ENCODE assay signal across 10 cellular contexts in the genomic region with DNA sequence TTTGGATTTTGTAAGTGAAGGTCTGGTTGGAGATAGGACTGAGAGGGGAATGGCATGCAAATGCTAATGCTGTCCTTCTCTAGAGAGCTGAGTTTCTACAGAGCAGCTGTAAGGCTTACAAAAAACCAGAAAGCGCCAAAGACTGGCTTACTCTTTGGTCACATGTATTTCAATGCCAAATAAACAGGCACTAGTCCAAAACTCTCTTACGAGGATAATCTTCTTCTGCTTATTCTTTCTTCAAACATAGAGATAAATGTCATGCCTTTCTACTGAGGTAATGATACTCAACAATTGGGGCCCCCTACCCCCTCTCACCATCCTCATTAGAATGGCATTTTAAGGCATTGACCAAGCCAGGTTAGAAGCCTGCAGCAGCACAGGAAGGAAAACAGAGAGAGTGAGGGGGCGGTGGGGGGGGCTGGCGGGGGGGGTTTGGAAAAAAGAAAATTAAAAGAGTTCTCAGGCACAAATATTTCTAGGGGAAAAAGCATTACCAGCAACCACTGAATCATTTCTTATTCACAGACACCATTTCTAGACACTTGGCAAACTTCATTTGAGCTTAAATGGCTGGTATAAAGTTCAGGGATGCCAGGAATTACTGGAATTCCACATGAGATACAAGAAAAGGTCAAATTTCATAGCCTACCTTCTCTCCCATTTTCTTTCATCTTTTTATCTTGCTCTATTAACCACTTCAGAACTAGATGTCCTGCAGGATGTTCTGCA. TPM values are rescaled to one million over a fixed set of nuclear protein-coding genes. Genes with fewer than 3 reads are reported as not detected.
DNase-seq lines count a peak whose midpoint lies in the region; ATAC-seq and TF ChIP-seq lines count a peak whose summit lies in the region.
"Had no signal": no experiment of that assay in that cellular context is flagged by ENCODE, and none has a peak within 500 bp of the region (broad histone marks: within the 10 kb centered on the region; RNA-seq: fewer than 3 reads in every experiment).

No MANE protein-coding gene starts in this region.

- H3K36me3 Mint-ChIP-seq in immature natural killer cell, result peaks cover 34 to 57% (median 42%) of the 10 kb centered on the region in 3 donors
- peaks cover 38% of the 10 kb centered on the region for H3K36me3 Mint-ChIP-seq in natural killer cell

- no peaks in the 10 kb centered on the region for H3K27me3 ChIP-seq in HCT116 (ENCODE audit: insufficient read depth, low read length)
- H3K27me3 ChIP-seq in breast epithelium, result no peaks in the 10 kb centered on the region
- no peaks in the 10 kb centered on the region for H3K27me3 ChIP-seq in smooth muscle cell (ENCODE audit: low read depth)

- H3K9me3 Mint-ChIP-seq in immature natural killer cell (no peaks in the 10 kb centered on the region), natural killer cell (no peaks in the 10 kb centered on the region)
- H3K9me3 Mint-ChIP-seq: activated CD4-positive, alpha-beta memory T cell treated with anti-CD3 and anti-CD28 coated beads, Interleukin-2, amount 10 ng/mL, durations not matched to agents 7 days and 5 days had no signal

- H3K4me1 Mint-ChIP-seq in immature natural killer cell (no peaks in the 10 kb centered on the region), natural killer cell (no peaks in the 10 kb centered on the region)
- H3K4me1 Mint-ChIP-seq: activated CD4-positive, alpha-beta memory T cell treated with anti-CD3 and anti-CD28 coated beads, Interleukin-2, amount 10 ng/mL, durations not matched to agents 7 days and 5 days had no signal

- H3K27ac ChIP-seq in HCT116 (ENCODE audit: low read depth, low read length), result no peak overlapping the region
- H3K27ac ChIP-seq in breast epithelium, result peak overlapping the region; percentile 27 to 36
- H3K27ac ChIP-seq in smooth muscle cell (ENCODE audit: low read depth), result peak overlapping the region; percentile 84

- no peaks in the 10 kb centered on the region for H3K9me2 ChIP-seq in HCT116 (ENCODE audit: insufficient read depth)

- no TSS peak for BruUV-seq in HCT116 (replicated peaks; lab: Mats Ljungman, UMichigan)

- H3K27me3 Mint-ChIP-seq in immature natural killer cell (ENCODE audit: low read depth in 3 of 3), result no peaks in the 10 kb centered on the region
- no peaks in the 10 kb centered on the region for H3K27me3 Mint-ChIP-seq in natural killer cell (ENCODE audit: low read depth in 2 of 2)
- H3K27me3 Mint-ChIP-seq: activated CD4-positive, alpha-beta memory T cell treated with anti-CD3 and anti-CD28 coated beads, Interleukin-2, amount 10 ng/mL, durations not matched to agents 7 days and 5 days had no signal

- peaks cover 65% of the 10 kb centered on the region for H3K79me2 ChIP-seq in HCT116 (ENCODE audit: insufficient read depth, low read length)
- peaks cover 6% of the 10 kb centered on the region for H3K79me2 ChIP-seq in smooth muscle cell (ENCODE audit: low read depth)

- no peak overlapping the region for H3K4me3 ChIP-seq in HCT116 (replicated peaks in 1 of 2; ENCODE audit: low read depth in 1 of 2, low read length in 2 of 2)
- no peak overlapping the region for H3K4me3 ChIP-seq in breast epithelium
- no peak overlapping the region for H3K4me3 ChIP-seq in smooth muscle cell

- H3K4me3 Mint-ChIP-seq in immature natural killer cell (no peak overlapping the region), natural killer cell (no peak overlapping the region)
- H3K4me3 Mint-ChIP-seq: activated CD4-positive, alpha-beta memory T cell treated with anti-CD3 and anti-CD28 coated beads, Interleukin-2, amount 10 ng/mL, durations not matched to agents 7 days and 5 days had no signal

- H3K9me3 ChIP-seq in HCT116 (ENCODE audit: control insufficient read depth in 1 of 2, insufficient read depth in 1 of 2, low read depth in 1 of 2, low read length in 2 of 2) (no peaks in the 10 kb centered on the region), breast epithelium (no peaks in the 10 kb centered on the region), smooth muscle cell (replicated peaks; ENCODE audit: low read depth) (no peaks in the 10 kb centered on the region)

- H3K36me3 ChIP-seq in HCT116 (ENCODE audit: control insufficient read depth in 1 of 2, insufficient read depth in 2 of 2, low read length in 2 of 2) (peaks cover 34 to 62% of the 10 kb centered on the region in 2 experiments), breast epithelium (no peaks in the 10 kb centered on the region), smooth muscle cell (ENCODE audit: low read depth) (peaks cover 18% of the 10 kb centered on the region)

- H3F3A ChIP-seq in smooth muscle cell (ENCODE audit: low read depth), result peaks cover 27% of the 10 kb centered on the region

- H3K4me1 ChIP-seq in HCT116 (ENCODE audit: control insufficient read depth in 1 of 2, insufficient read depth in 2 of 2, low read length in 2 of 2) (peaks cover 0 to 12% of the 10 kb centered on the region in 2 experiments; a peak in 2 of 4 replicates), breast epithelium (no peaks in the 10 kb centered on the region), smooth muscle cell (ENCODE audit: low read depth) (peaks cover 40% of the 10 kb centered on the region)

- H3K27ac Mint-ChIP-seq in immature natural killer cell, result no peak overlapping the region
- no peak overlapping the region for H3K27ac Mint-ChIP-seq in natural killer cell
- H3K27ac Mint-ChIP-seq: activated CD4-positive, alpha-beta memory T cell treated with anti-CD3 and anti-CD28 coated beads, Interleukin-2, amount 10 ng/mL, durations not matched to agents 7 days and 5 days had no signal

- H3K4me2 ChIP-seq in HCT116 (ENCODE audit: low read length), result peak overlapping the region; percentile 11; the same call in 1 of the 2 replicates
- peak overlapping the region; percentile 55 for H3K4me2 ChIP-seq in smooth muscle cell

- H3K9ac ChIP-seq in HCT116 (ENCODE audit: low read length) (no peak overlapping the region), smooth muscle cell (ENCODE audit: low read depth) (peak overlapping the region; percentile 13)

- no peaks in the 10 kb centered on the region; the same call in 1 of the 2 replicates for H4K20me1 ChIP-seq in HCT116 (ENCODE audit: insufficient read depth)
- no peaks in the 10 kb centered on the region for H4K20me1 ChIP-seq in smooth muscle cell (ENCODE audit: low read depth)

- POLR2A ChIA-PET in HCT116 (lab: Charles Lee), result no interaction called here

- ATAC-seq in HCT116, result no peak; the same call in 1 of the 2 replicates
- ATAC-seq in natural killer cell, result no peak

- TF ChIP-seq POLR2A in HCT116 (IDR thresholded peaks at IDR 0.05; ENCODE audit: borderline replicate concordance, extremely low read depth, insufficient read depth, insufficient read length) (no peak), breast epithelium (IDR thresholded peaks at IDR 0.05) (no peak)

- intact Hi-C loops in HCT116 (cut with micrococcal nuclease) (no loop called here), breast epithelium (cut with DNase I; ENCODE audit: low total_unique reads) (no loop called here), natural killer cell (cut with micrococcal nuclease) (no loop called here)

- CTCF ChIA-PET in HCT116 (lab: Charles Lee), result no interaction called here

- TF ChIP-seq RAD21 in HCT116 (IDR thresholded peaks at IDR 0.05; ENCODE audit: low read depth), result no peak

- no peak for TF ChIP-seq CTCF in HCT116 (IDR thresholded peaks at IDR 0.05 in 2 of 3, conservative IDR thresholded peaks at IDR 0.05 in 1 of 3; ENCODE audit: borderline replicate concordance in 1 of 3, insufficient read depth in 1 of 3, low read depth in 2 of 3, low read length in 2 of 3)
- TF ChIP-seq CTCF in breast epithelium (IDR thresholded peaks at IDR 0.05), result no peak
- TF ChIP-seq CTCF in smooth muscle cell (IDR thresholded peaks at IDR 0.05; ENCODE audit: borderline replicate concordance, insufficient read depth, poor library complexity, severe bottlenecking), result no peak
- TF ChIP-seq CTCF in natural killer cell (IDR thresholded peaks at IDR 0.05), result no peak

- RAD21 ChIA-PET in HCT116 (lab: Charles Lee; ENCODE audit: low non-redundant PET in 1 of 2, low total read pairs in 2 of 2, uncharacterized antibody in 2 of 2, unreplicated experiment in 2 of 2), result no interaction called here

- H2AFZ ChIP-seq in HCT116 (ENCODE audit: low read depth, low read length, poor library complexity, severe bottlenecking), result no peak overlapping the region
- no peak overlapping the region for H2AFZ ChIP-seq in smooth muscle cell (ENCODE audit: low read depth)

- 5% methylated on average over 4 of the region's 4 CpGs for WGBS in smooth muscle cell (ENCODE audit: low lambda C conversion rate)

- DNase-seq in HCT116 (ENCODE audit: low read depth, low spot score), result no peak
- no peak for DNase-seq in breast epithelium (ENCODE audit: low spot score in 2 of 2)
- peak; percentile 69 for DNase-seq in iPS-NIHi7 (ENCODE audit: extremely low spot score)
- peak; percentile 7 for DNase-seq in smooth muscle cell (lab: John Stamatoyannopoulos, UW; ENCODE audit: unreplicated experiment)
- DNase-seq in NOMO-1 treated with dmso at 0.1 percent for 144 hours (lab: John Stamatoyannopoulos, UW; ENCODE audit: unreplicated experiment), result no peak
- no peak for DNase-seq in immature natural killer cell
- no peak for DNase-seq in NCI-H1694 treated with DMSO at 0.1 percent for 48 hours (lab: John Stamatoyannopoulos, UW)
- no peak for DNase-seq in natural killer cell
- DNase-seq: activated CD4-positive, alpha-beta memory T cell treated with anti-CD3 and anti-CD28 coated beads, Interleukin-2, amount 10 ng/mL, durations not matched to agents 7 days and 5 days; NCI-H69 had no signal

TF ChIP-seq in HCT116, 20 proteins besides CTCF, POLR2A, EP300 and RAD21:
- no peak for TF ChIP-seq EZH2phosphoT487 (IDR thresholded peaks at IDR 0.05; ENCODE audit: borderline replicate concordance)
- TF ChIP-seq POLR2AphosphoS5 (IDR thresholded peaks at IDR 0.05; ENCODE audit: low read depth, low read length), result no peak
- no peak for TF ChIP-seq SIN3A (IDR thresholded peaks at IDR 0.05; ENCODE audit: low read depth)

RNA-seq across cellular contexts. Expression of gene PUM3, which starts 34.0 kb away (rescaled TPM):
- total RNA-seq in HCT116 (2021; ENCODE audit: unreplicated experiment) (57.3 TPM), breast epithelium (10 to 100 TPM; 25.1 to 58.0 (median 54.4) TPM), smooth muscle cell (32.1 and 40.3 TPM in 2 replicates), natural killer cell (10 to 100 TPM; 27.5 to 31.3 (median 30.4) TPM)
- 12.4 and 16.7 TPM in 2 replicates for polyA plus RNA-seq in HCT116 (2012)
- polyA plus RNA-seq in smooth muscle cell (32.3 and 38.8 TPM in 2 replicates), immature natural killer cell (10 to 100 TPM; 10.8 to 18.0 (median 16.1) TPM)

Comparison
In these comparisons a context has a peak if more than half of its experiments do, and no peak if none do; other contexts are left out.
1. DNase-seq: peak in iPS-NIHi7 (single experiment) and smooth muscle cell (single experiment); none in HCT116 (single experiment), breast epithelium (0 of 2), NOMO-1 treated with dmso at 0.1 percent for 144 hours (single experiment), immature natural killer cell (0 of 3), NCI-H1694 treated with DMSO at 0.1 percent for 48 hours (single experiment) and natural killer cell (single experiment).